8 cellular contexts compared by ENCODE assay signal in the genomic region with DNA sequence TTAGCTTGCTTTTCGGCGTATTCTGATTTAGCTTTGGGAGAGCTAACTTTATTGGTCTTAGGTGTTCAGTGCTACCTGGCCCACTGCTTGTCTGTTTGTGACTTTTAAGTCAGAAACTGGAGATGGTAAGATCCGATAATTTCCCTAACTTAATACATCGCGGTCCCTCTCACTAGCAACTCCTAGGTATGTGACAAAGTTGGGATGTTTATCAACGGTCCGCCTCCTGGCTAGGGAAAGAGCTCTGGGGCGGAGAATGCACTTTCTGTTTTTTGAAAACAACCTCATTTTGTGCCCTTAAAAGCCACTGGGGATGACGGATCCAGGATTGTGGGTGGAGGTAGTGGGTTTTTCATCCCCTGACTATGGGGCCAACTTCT. TPM values are rescaled to one million over a fixed set of nuclear protein-coding genes. Genes with fewer than 3 reads are reported as not detected.
DNase-seq lines count a peak whose midpoint lies in the region; ATAC-seq, FAIRE-seq and TF ChIP-seq lines count a peak whose summit lies in the region.

No MANE protein-coding gene starts in this region.

- H3K9me3 ChIP-seq in HAP-1: no peaks in the 10 kb centered on the region
- H3K9me3 ChIP-seq in skeletal muscle satellite cell (replicated peaks; ENCODE audit: low read length): no peaks in the 10 kb centered on the region

- H3K36me3 ChIP-seq in HAP-1 (replicated peaks) (peaks cover 48% of the 10 kb centered on the region), skeletal muscle satellite cell (ENCODE audit: insufficient read depth, low read length) (peaks cover 36% of the 10 kb centered on the region)

- H3K4me1 ChIP-seq in HAP-1: peaks cover 49% of the 10 kb centered on the region
- H3K4me1 ChIP-seq in skeletal muscle satellite cell (ENCODE audit: control insufficient read depth, insufficient read depth, low read length): peaks cover 66% of the 10 kb centered on the region

- ATAC-seq in GM18870 (IDR thresholded peaks at IDR 0.05; ENCODE audit: unreplicated experiment) (no peak), GM19452 (IDR thresholded peaks at IDR 0.05; ENCODE audit: unreplicated experiment) (no peak), GM19397 (IDR thresholded peaks at IDR 0.05; ENCODE audit: unreplicated experiment) (no peak)

- no peak for DNase-seq in HAP-1 (ENCODE audit: low spot score in 2 of 2)
- peak; percentile 36 for DNase-seq in SW480 (ENCODE audit: low spot score)
- DNase-seq in fibroblast of villous mesenchyme (ENCODE audit: low read depth): peak; percentile 29
- no peak for DNase-seq in D721Med (ENCODE audit: insufficient read length, low spot score)

- FAIRE-seq in D721Med (lab: Jason Lieb, UNC): no peak

- H3K27me3 ChIP-seq in HAP-1 (ENCODE audit: low read depth): no peaks in the 10 kb centered on the region
- H3K27me3 ChIP-seq in skeletal muscle satellite cell (ENCODE audit: control insufficient read depth, insufficient read depth, low read length): no peaks in the 10 kb centered on the region

- peak overlapping the region; percentile 98 for H3K9ac ChIP-seq in skeletal muscle satellite cell (ENCODE audit: low read depth, low read length)

- H3K4me3 ChIP-seq in HAP-1: peak overlapping the region; percentile 92
- H3K4me3 ChIP-seq in fibroblast of villous mesenchyme (ENCODE audit: low read depth, low read length): peak overlapping the region; percentile 94
- H3K4me3 ChIP-seq in skeletal muscle satellite cell (ENCODE audit: low read length): peak overlapping the region; percentile 98

- TF ChIP-seq CTCF in fibroblast of villous mesenchyme (IDR thresholded peaks at IDR 0.05; ENCODE audit: insufficient read depth, low read depth, low read length) (no peak), D721Med (IDR thresholded peaks at IDR 0.05; ENCODE audit: insufficient read depth, missing control alignments) (no peak)

- in situ Hi-C loops in HAP-1 (cut with MboI; ENCODE audit: low sequenced_read_pairs): loop anchor here (25.0 kb wide), 1 partner anchor 1131 kb away; no protein-coding TSS in a partner anchor

- peak overlapping the region; percentile 95 for H3K4me2 ChIP-seq in skeletal muscle satellite cell (ENCODE audit: low read length)

RNA-seq across cellular contexts. Expression of a gene that starts 1.2 kb away (rescaled TPM):
- 53.1 and 56.6 TPM in 2 replicates for total RNA-seq in fibroblast of villous mesenchyme
- total RNA-seq in skeletal muscle satellite cell (2012; rRNA removed): 13.9 and 17.5 TPM in 2 replicates

RNA-seq across cellular contexts. Expression of a gene that starts 22.4 kb away (rescaled TPM):
- total RNA-seq in fibroblast of villous mesenchyme: under 0.01 and 0.32 TPM in 2 replicates
- 0.22 and 0.25 TPM in 2 replicates for total RNA-seq in skeletal muscle satellite cell (2012; rRNA removed)

Comparison
In these comparisons a context has a peak if more than half of its experiments do, and no peak if none do; other contexts are left out.
1. DNase-seq: peak in SW480 (single experiment) and fibroblast of villous mesenchyme (single experiment); none in HAP-1 (0 of 2) and D721Med (single experiment).
2. Peak in every context shown above with its lines, with median percentiles within 50 percentile points of each other: H3K4me3 ChIP-seq.